In the genomic region with DNA sequence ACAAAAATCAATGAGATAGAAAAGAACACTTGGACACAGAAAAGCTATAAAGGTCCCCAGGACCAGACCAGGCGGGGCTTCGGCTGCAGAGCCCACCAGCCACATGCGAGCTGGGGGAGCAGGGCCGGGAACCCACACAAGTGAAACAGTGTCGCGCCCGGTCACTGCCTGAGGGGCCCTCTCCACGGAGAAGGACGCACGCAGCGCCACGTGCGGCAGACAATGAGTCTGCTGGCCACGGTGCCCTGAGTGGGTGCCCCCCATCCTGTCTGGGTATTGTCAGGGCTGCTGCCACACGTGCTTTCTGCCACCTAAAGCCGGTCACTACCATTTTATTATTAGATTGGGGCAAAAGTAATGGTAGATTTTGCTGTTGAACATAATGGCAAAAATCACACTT, we compare ENCODE assay signal across 14 cellular contexts.
"Had no signal": no experiment of that assay in that cellular context is flagged by ENCODE, and none has a peak within 500 bp of the region (broad histone marks: within the 10 kb centered on the region; RNA-seq: fewer than 3 reads in every experiment).

No MANE protein-coding gene starts in this region.

- H3K9me3 Mint-ChIP-seq: dendritic cell treated with granulocyte-macrophage colony-stimulating factor and Interleukin-4, amounts not matched to agents 40 ng/mL and 50 ng/mL, for 4 days; natural killer cell; stimulated activated naive CD8-positive, alpha-beta T cell treated with anti-CD3 and anti-CD28 coated beads, Interleukin-15, Interleukin-2, amounts not matched to agents 100 ng/mL and 50 ng/mL, for 24 hours had no signal

- H3K36me3 ChIP-seq: brain microvascular endothelial cell, tibial nerve had no signal

- H3K4me3 ChIP-seq: tibial nerve had no signal

- H3K27me3 ChIP-seq: brain microvascular endothelial cell, tibial nerve had no signal

- H3K27ac ChIP-seq: brain microvascular endothelial cell, tibial nerve had no signal

- DNase-seq: activated CD4-positive, alpha-beta T cell treated with anti-CD3 and anti-CD28 coated beads for 48 hours; activated CD4-positive, CD25-positive, alpha-beta regulatory T cell; activated effector memory CD4-positive, alpha-beta T cell treated with Interleukin-2 at 50 U/mL for 16 hours; activated naive CD4-positive, alpha-beta T cell treated with anti-CD3 and anti-CD28 coated beads, Interleukin-2, amount 50 U/mL, for 16 hours; activated T-cell treated with anti-CD3 and anti-CD28 coated beads, Interleukin-2, amount 50 U/mL, for 48 hours; brain microvascular endothelial cell; central memory CD4-positive, alpha-beta T cell; effector memory CD4-positive, alpha-beta T cell; natural killer cell; T1000 had no signal

- H3K27ac Mint-ChIP-seq: activated CD4-positive, alpha-beta memory T cell treated with anti-CD3 and anti-CD28 coated beads, Interleukin-2, amount 10 ng/mL, durations not matched to agents 7 days and 5 days; natural killer cell; stimulated activated naive CD8-positive, alpha-beta T cell treated with anti-CD3 and anti-CD28 coated beads, Interleukin-15, Interleukin-2, amounts not matched to agents 100 ng/mL and 50 ng/mL, for 24 hours had no signal

- ATAC-seq: natural killer cell had no signal

- H3K4me3 Mint-ChIP-seq: activated CD4-positive, alpha-beta memory T cell treated with anti-CD3 and anti-CD28 coated beads, Interleukin-2, amount 10 ng/mL, durations not matched to agents 7 days and 5 days; natural killer cell; stimulated activated naive CD8-positive, alpha-beta T cell treated with anti-CD3 and anti-CD28 coated beads, Interleukin-15, Interleukin-2, amounts not matched to agents 100 ng/mL and 50 ng/mL, for 24 hours had no signal

- H3K9me3 ChIP-seq: tibial nerve had no signal

- H3K36me3 Mint-ChIP-seq: natural killer cell had no signal
